In the genomic region with DNA sequence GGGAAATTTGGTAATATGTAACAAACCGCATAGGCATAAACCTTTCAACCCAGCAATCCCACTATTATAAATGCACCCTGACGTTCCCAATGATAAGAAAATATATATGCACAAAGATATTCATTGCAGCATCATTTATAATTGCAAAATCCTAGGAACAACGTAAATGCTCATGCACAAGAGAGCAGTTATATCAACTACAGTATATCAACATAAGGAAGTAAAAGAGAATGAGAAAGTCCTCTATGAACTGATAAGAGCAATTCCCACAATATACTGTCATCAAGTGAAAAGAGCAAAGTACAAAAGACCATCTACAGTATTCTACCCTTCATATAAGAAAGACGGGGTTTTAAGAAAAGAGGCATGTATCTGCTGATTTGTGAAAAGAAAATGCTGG, we compare ENCODE assay signal across 21 cellular contexts.
"Had no signal": no experiment of that assay in that cellular context is flagged by ENCODE, and none has a peak within 500 bp of the region (broad histone marks: within the 10 kb centered on the region; RNA-seq: fewer than 3 reads in every experiment).

No MANE protein-coding gene starts in this region.

- H3K27ac Mint-ChIP-seq: activated CD4-positive, alpha-beta T cell treated with anti-CD3 and anti-CD28 coated beads for 36 hours; activated naive CD4-positive, alpha-beta T cell treated with anti-CD3 and anti-CD28 coated beads, Interleukin-2, amount 50 U/mL, for 72 hours; activated T-helper 1 cell treated with anti-CD3 and anti-CD28 coated beads, Interleukin-12 subunit alpha, Interleukin-12 subunit beta, Interleukin-2, Interleukin-4 antibody, amounts not matched to agents 30 ng/mL and 10 ng/mL and 1 ng/mL, durations not matched to agents 14 hours and 24 hours and 36 hours; endodermal cell; stimulated activated naive B cell treated with anti-CD40 and anti-IgM and Interleukin-4, amounts not matched to agents 10 μg/mL and 1 μg/mL and 100 μg/mL, for 72 hours; T-helper 1 cell treated with Interleukin-12 subunit alpha and Interleukin-12 subunit beta and Interleukin-4 antibody, amounts not matched to agents 30 μg/mL and 1 μg/mL, for 36 hours had no signal

- H3K27me3 ChIP-seq: colonic mucosa, foreskin keratinocyte, pancreas, sigmoid colon, spleen had no signal

- H3K4me3 Mint-ChIP-seq: activated CD4-positive, alpha-beta T cell treated with anti-CD3 and anti-CD28 coated beads for 36 hours; activated T-helper 1 cell treated with anti-CD3 and anti-CD28 coated beads, Interleukin-12 subunit alpha, Interleukin-12 subunit beta, Interleukin-2, Interleukin-4 antibody, amounts not matched to agents 30 ng/mL and 10 ng/mL and 1 ng/mL, durations not matched to agents 14 hours and 24 hours and 36 hours; brain; central memory CD8-positive, alpha-beta T cell; endodermal cell; stimulated activated naive B cell treated with anti-CD40 and anti-IgM and Interleukin-4, amounts not matched to agents 10 μg/mL and 1 μg/mL and 100 μg/mL, for 72 hours; T-helper 1 cell treated with Interleukin-12 subunit alpha and Interleukin-12 subunit beta and Interleukin-4 antibody, amounts not matched to agents 30 μg/mL and 1 μg/mL, for 36 hours had no signal

- H3K4me3 ChIP-seq: colonic mucosa, lower lobe of right lung, pancreas, sigmoid colon, spleen had no signal

- H3K4me1 ChIP-seq: colonic mucosa, lower lobe of right lung had no signal

- H3K27ac ChIP-seq: colonic mucosa, epithelial cell of prostate, foreskin keratinocyte, lower lobe of right lung, pancreas, sigmoid colon, spleen had no signal

- H3K9me3 Mint-ChIP-seq: central memory CD8-positive, alpha-beta T cell had no signal

- H3K36me3 ChIP-seq: colonic mucosa, lower lobe of right lung, pancreas had no signal

- ATAC-seq: activated CD4-positive, alpha-beta T cell treated with anti-CD3 and anti-CD28 coated beads for 36 hours; activated naive CD4-positive, alpha-beta T cell treated with anti-CD3 and anti-CD28 coated beads, Interleukin-2, amount 50 U/mL, for 72 hours; foreskin keratinocyte; left cardiac atrium; lower lobe of right lung; pancreas; stimulated activated naive B cell treated with anti-CD40 and anti-IgM and Interleukin-4, amounts not matched to agents 10 μg/mL and 1 μg/mL and 100 μg/mL, for 72 hours had no signal

- H3K9me3 ChIP-seq: colonic mucosa, lower lobe of right lung, pancreas, sigmoid colon had no signal

- DNase-seq: activated CD4-positive, alpha-beta T cell treated with anti-CD3 and anti-CD28 coated beads for 36 hours; activated CD4-positive, alpha-beta T cell treated with anti-CD3 and anti-CD28 coated beads, Interleukin-2, amount 50 U/mL, for 48 hours; activated gamma-delta T cell treated with Interleukin-2 at 50 U/mL for 16 hours; colonic mucosa; endodermal cell; foreskin keratinocyte; hippocampal formation; left cardiac atrium; lower lobe of right lung; pancreas; sigmoid colon; spleen; stimulated activated CD4-positive, alpha-beta T cell treated with anti-CD3 and anti-CD28 coated beads, Interleukin-4, amount 100 ng/mL, for 4 hours; stimulated activated naive B cell treated with anti-CD40 and anti-IgM and Interleukin-4, amounts not matched to agents 10 μg/mL and 1 μg/mL and 100 μg/mL, for 72 hours had no signal

- H3K27me3 Mint-ChIP-seq: activated CD4-positive, alpha-beta T cell treated with anti-CD3 and anti-CD28 coated beads for 36 hours; brain; central memory CD8-positive, alpha-beta T cell; stimulated activated naive B cell treated with anti-CD40 and anti-IgM and Interleukin-4, amounts not matched to agents 10 μg/mL and 1 μg/mL and 100 μg/mL, for 72 hours had no signal

- FAIRE-seq: urothelium cell line had no signal
